8 cellular contexts compared by ENCODE assay signal in the genomic region with DNA sequence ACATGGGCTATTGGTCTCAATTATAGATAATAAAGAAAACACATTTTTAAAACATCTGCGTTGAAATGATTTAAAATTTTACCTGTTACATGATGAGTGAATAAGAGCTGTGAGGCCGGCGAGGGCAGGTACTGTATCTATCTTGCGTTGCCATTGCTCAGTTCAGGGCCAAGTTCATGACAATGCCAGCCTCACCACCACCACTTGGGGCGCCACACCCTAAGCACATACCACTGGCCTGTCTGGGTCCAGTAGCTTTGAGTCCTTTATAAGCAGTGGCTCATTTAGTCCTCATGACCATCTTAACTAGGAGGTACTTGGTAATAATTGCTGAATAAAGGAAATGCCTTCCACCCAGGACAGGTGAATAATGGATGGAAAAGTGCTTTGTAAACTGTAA. TPM values are rescaled to one million over a fixed set of nuclear protein-coding genes. Genes with fewer than 3 reads are reported as not detected.
DNase-seq lines count a peak whose midpoint lies in the region; TF ChIP-seq lines count a peak whose summit lies in the region.

No MANE protein-coding gene starts in this region.

- H3K27me3 Mint-ChIP-seq in activated CD4-positive, alpha-beta memory T cell treated with anti-CD3 and anti-CD28 coated beads for 36 hours = no peaks in the 10 kb centered on the region

- 78 to 83% methylated on average over 5 of the region's 5 CpGs for WGBS in thyroid gland, 2 donors

- H3K4me1 Mint-ChIP-seq in activated CD4-positive, alpha-beta memory T cell treated with anti-CD3 and anti-CD28 coated beads for 36 hours (ENCODE audit: low read depth) = peaks cover 32% of the 10 kb centered on the region

- H3K27ac ChIP-seq in thyroid gland = no peak overlapping the region

- no peaks in the 10 kb centered on the region for H3K27me3 ChIP-seq in thyroid gland

- no peaks in the 10 kb centered on the region for H3K36me3 ChIP-seq in thyroid gland

- DNase-seq in NCI-H748 (lab: John Stamatoyannopoulos, UW; ENCODE audit: unreplicated experiment) (peak; percentile 57), NCI-H748 treated with DMSO at 0.1 percent for 48 hours (lab: John Stamatoyannopoulos, UW) (no peak), M059J (ENCODE audit: low read depth) (peak; percentile 49), iPS-NIHi11 (ENCODE audit: low spot score) (peak; percentile 75), thyroid gland (peak; percentile 44 to 62), NCI-H2227 treated with DMSO at 0.1 percent for 48 hours (lab: John Stamatoyannopoulos, UW) (no peak), NCI-H2107 treated with DMSO at 0.1 percent for 48 hours (lab: John Stamatoyannopoulos, UW; ENCODE audit: unreplicated experiment) (no peak)
- DNase-seq in activated CD4-positive, alpha-beta memory T cell treated with anti-CD3 and anti-CD28 coated beads for 36 hours = peak; percentile 65

- TF ChIP-seq POLR2A in thyroid gland (IDR thresholded peaks at IDR 0.05) = no peak

- TF ChIP-seq CTCF in thyroid gland (IDR thresholded peaks at IDR 0.05) = peak in 3 of 6 experiments; percentile 37 to 50 (median 37)

- no peak overlapping the region for H3K27ac Mint-ChIP-seq in activated CD4-positive, alpha-beta memory T cell treated with anti-CD3 and anti-CD28 coated beads for 36 hours

- no peaks in the 10 kb centered on the region for H3K9me3 ChIP-seq in thyroid gland

- POLR2A ChIA-PET in activated CD4-positive, alpha-beta memory T cell treated with anti-CD3 and anti-CD28 coated beads for 36 hours (lab: Charles Lee) = no interaction called here

- no peak overlapping the region for H3K4me3 ChIP-seq in thyroid gland (replicated peaks in 1 of 3)

- peaks cover 15 to 24% of the 10 kb centered on the region in 2 donors for H3K4me1 ChIP-seq in thyroid gland

- intact Hi-C loops in activated CD4-positive, alpha-beta memory T cell treated with anti-CD3 and anti-CD28 coated beads for 36 hours (cut with micrococcal nuclease) = no loop called here
- intact Hi-C loops in thyroid gland (cut with DNase I) = loop anchor here (10.0 kb wide), 1 partner anchor 433 kb away; no protein-coding TSS in a partner anchor

- no peaks in the 10 kb centered on the region for H3K36me3 Mint-ChIP-seq in activated CD4-positive, alpha-beta memory T cell treated with anti-CD3 and anti-CD28 coated beads for 36 hours

- H3K9me3 Mint-ChIP-seq in activated CD4-positive, alpha-beta memory T cell treated with anti-CD3 and anti-CD28 coated beads for 36 hours = peaks cover 2% of the 10 kb centered on the region

- no peak overlapping the region for H3K4me3 Mint-ChIP-seq in activated CD4-positive, alpha-beta memory T cell treated with anti-CD3 and anti-CD28 coated beads for 36 hours

- CTCF ChIA-PET in activated CD4-positive, alpha-beta memory T cell treated with anti-CD3 and anti-CD28 coated beads for 36 hours (lab: Charles Lee) = interaction anchor here (0.9 to 1.9 kb wide), 6 partner anchors 9 to 435 kb away, joined by 3 to 6 read pairs (median 4); a partner anchor contains a TSS

RNA-seq across cellular contexts. Expression of a gene that starts 14.5 kb away (rescaled TPM):
- total RNA-seq in M059J (2014; rRNA removed; shearing (Covaris generic)) = 0.30 and 0.94 TPM in 2 replicates
- not detected for total RNA-seq in activated CD4-positive, alpha-beta memory T cell treated with anti-CD3 and anti-CD28 coated beads for 36 hours
- 1 to 10 TPM in 1 of 4 donors, under 1 TPM in 1, not detected in 2; 0.45 to 1.8 TPM for total RNA-seq in thyroid gland

RNA-seq across cellular contexts. Expression of a gene that starts 16.6 kb away (rescaled TPM):
- total RNA-seq in M059J (2014; rRNA removed; shearing (Covaris generic)) = 22.2 and 25.8 TPM in 2 replicates
- 10 to 100 TPM; 26.7 to 27.7 TPM for total RNA-seq in activated CD4-positive, alpha-beta memory T cell treated with anti-CD3 and anti-CD28 coated beads for 36 hours
- 10 to 100 TPM; 17.2 to 28.7 (median 25.2) TPM for total RNA-seq in thyroid gland

Comparison
In these comparisons a context has a peak if more than half of its experiments do, and no peak if none do; other contexts are left out.
1. DNase-seq: peak in NCI-H748 (single experiment), M059J (single experiment), activated CD4-positive, alpha-beta memory T cell treated with anti-CD3 and anti-CD28 coated beads for 36 hours (single experiment), iPS-NIHi11 (single experiment) and thyroid gland (2 of 2); none in NCI-H748 treated with DMSO at 0.1 percent for 48 hours (single experiment), NCI-H2227 treated with DMSO at 0.1 percent for 48 hours (single experiment) and NCI-H2107 treated with DMSO at 0.1 percent for 48 hours (single experiment).